Comparison of ENCODE assay signal across 26 cellular contexts in genomic region chr10:130401860-130402765, GRCh38.
"Had no signal": no experiment of that assay in that cellular context is flagged by ENCODE, and none has a peak within 500 bp of the region (broad histone marks: within the 10 kb centered on the region; RNA-seq: fewer than 3 reads in every experiment).

No MANE protein-coding gene starts in this region.

- H3K36me3 ChIP-seq: breast epithelium, SJSA1 had no signal

- H3K27ac Mint-ChIP-seq: activated CD8-positive, alpha-beta T cell treated with anti-CD3 and anti-CD28 coated beads for 36 hours; activated naive CD4-positive, alpha-beta T cell treated with anti-CD3 and anti-CD28 coated beads, Interleukin-2, amount 50 U/mL, for 24 hours; activated T-cell treated with anti-CD3 and anti-CD28 coated beads, Interleukin-2, amount 50 U/mL, for 24 hours; activated T-helper 1 cell treated with anti-CD3 and anti-CD28 coated beads, Interleukin-12 subunit alpha, Interleukin-12 subunit beta, Interleukin-2, Interleukin-4 antibody, amounts not matched to agents 30 ng/mL and 10 ng/mL and 1 ng/mL, durations not matched to agents 14 hours and 24 hours and 36 hours; T-helper 2 cell treated with Interferon-gamma antibody and Interleukin-4, amounts not matched to agents 5 μg/mL and 100 μg/mL, for 36 hours had no signal

- H3K36me3 Mint-ChIP-seq: activated naive CD4-positive, alpha-beta T cell treated with anti-CD3 and anti-CD28 coated beads, Interleukin-2, amount 50 U/mL, for 24 hours had no signal

- H3K27ac ChIP-seq: breast epithelium, SJSA1 had no signal

- DNase-seq: activated CD4-positive, alpha-beta T cell treated with anti-CD3 and anti-CD28 coated beads for 4 hours; activated CD8-positive, alpha-beta T cell treated with anti-CD3 and anti-CD28 coated beads for 36 hours; activated effector memory CD4-positive, alpha-beta T cell treated with Interleukin-2 at 50 U/mL for 16 hours; activated naive CD4-positive, alpha-beta T cell; activated T-cell treated with anti-CD3 and anti-CD28 coated beads, Interleukin-2, amount 50 U/mL, for 24 hours; aorta; Karpas-422; MM.1S; NCI-H1105; NCI-H1436; NCI-H1694 treated with DMSO at 0.1 percent for 48 hours; NCI-H2029 treated with DMSO at 0.1 percent for 48 hours; NCI-H510A; NCI-H526 treated with DMSO at 0.1 percent for 48 hours; NCI-H82; RPMI8226; SHP77; SW 1271 had no signal

- H3K27me3 ChIP-seq: breast epithelium, SJSA1 had no signal

- H3K27me3 Mint-ChIP-seq: activated naive CD4-positive, alpha-beta T cell treated with anti-CD3 and anti-CD28 coated beads, Interleukin-2, amount 50 U/mL, for 24 hours had no signal

- H3K4me3 Mint-ChIP-seq: activated CD8-positive, alpha-beta T cell treated with anti-CD3 and anti-CD28 coated beads for 36 hours; activated naive CD4-positive, alpha-beta T cell treated with anti-CD3 and anti-CD28 coated beads, Interleukin-2, amount 50 U/mL, for 24 hours; activated T-cell treated with anti-CD3 and anti-CD28 coated beads, Interleukin-2, amount 50 U/mL, for 24 hours; activated T-helper 1 cell treated with anti-CD3 and anti-CD28 coated beads, Interleukin-12 subunit alpha, Interleukin-12 subunit beta, Interleukin-2, Interleukin-4 antibody, amounts not matched to agents 30 ng/mL and 10 ng/mL and 1 ng/mL, durations not matched to agents 14 hours and 24 hours and 36 hours; T-helper 2 cell treated with Interferon-gamma antibody and Interleukin-4, amounts not matched to agents 5 μg/mL and 100 μg/mL, for 36 hours had no signal

- H3K4me1 Mint-ChIP-seq: activated naive CD4-positive, alpha-beta T cell treated with anti-CD3 and anti-CD28 coated beads, Interleukin-2, amount 50 U/mL, for 24 hours had no signal

- FAIRE-seq: K562 had no signal

- H3K4me3 ChIP-seq: breast epithelium, K562, SJSA1 had no signal

- ATAC-seq: activated CD4-positive, CD25-positive, alpha-beta regulatory T cell treated with anti-CD3 and anti-CD28 coated beads, Interleukin-2, amount 50 U/mL, for 24 hours; activated CD8-positive, alpha-beta T cell treated with anti-CD3 and anti-CD28 coated beads for 36 hours; K562; SK-N-SH treated with all-trans-retinoic acid at 6 μM for 48 hours had no signal

- H3K4me1 ChIP-seq: breast epithelium, SJSA1 had no signal
